ENCODE assay signal across 9 cellular contexts in the genomic region with DNA sequence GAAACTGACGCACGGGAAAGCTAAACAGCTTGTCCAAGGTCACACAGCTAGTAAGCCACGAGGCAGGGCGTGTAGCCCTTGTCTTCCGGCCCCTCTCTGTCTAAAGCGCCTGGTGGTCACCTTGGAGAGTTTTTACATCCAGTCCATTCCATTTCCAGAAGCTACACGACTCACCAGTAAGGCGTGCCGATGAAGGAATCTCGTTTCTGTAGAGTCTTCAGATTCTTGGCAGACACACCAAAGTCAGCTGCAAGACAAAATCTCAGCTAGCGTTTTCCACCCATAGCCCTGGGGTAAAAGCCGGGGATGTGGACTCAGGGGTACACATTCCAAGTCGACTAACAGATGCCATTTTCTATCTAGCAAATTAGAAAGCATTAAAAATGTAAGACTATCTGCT.
DNase-seq lines count a peak whose midpoint lies in the region; ATAC-seq and TF ChIP-seq lines count a peak whose summit lies in the region.
"Had no signal": no experiment of that assay in that cellular context is flagged by ENCODE, and none has a peak within 500 bp of the region (broad histone marks: within the 10 kb centered on the region; RNA-seq: fewer than 3 reads in every experiment).

No MANE protein-coding gene starts in this region.

- intact Hi-C loops in aorta (cut with DNase I): loop anchor here (2.0 to 5.0 kb wide), 5 partner anchors 80 to 265 kb away; partner anchors contain the start of genes STK10 (in 2 of the 2) and UBTD2 (in 1 of the 2)

- H3K79me2 ChIP-seq in ACC112 (ENCODE audit: control insufficient read depth, insufficient read depth, low read length, unreplicated experiment): no peaks in the 10 kb centered on the region

- H3K4me3 ChIP-seq in ACC112 (ENCODE audit: low read depth, low read length): peak overlapping the region; percentile 61
- H3K4me3 ChIP-seq in astrocyte of the cerebellum (ENCODE audit: low read depth, low read length): no peak overlapping the region
- H3K4me3 ChIP-seq in aorta (ENCODE audit: low read length in 2 of 2): no peak overlapping the region

- no peaks in the 10 kb centered on the region for H3K9me3 ChIP-seq in aorta (ENCODE audit: control insufficient read depth, low read length)

- WGBS in aorta, 2 donors: 75 to 78% methylated on average over 13 of the region's 13 CpGs

- peak overlapping the region; percentile 57 for H3K27ac ChIP-seq in ACC112 (ENCODE audit: low read depth, low read length)
- no peak overlapping the region for H3K27ac ChIP-seq in aorta (ENCODE audit: low read depth in 1 of 2, low read length in 2 of 2)

- H3K4me1 ChIP-seq in ACC112 (ENCODE audit: control insufficient read depth, insufficient read depth, low read length, unreplicated experiment): peaks cover 47% of the 10 kb centered on the region
- no peaks in the 10 kb centered on the region for H3K4me1 ChIP-seq in aorta (ENCODE audit: control insufficient read depth in 1 of 2, insufficient read depth in 2 of 2, low read length in 2 of 2)

- no peak for TF ChIP-seq CTCF in astrocyte of the cerebellum (IDR thresholded peaks at IDR 0.05; ENCODE audit: low read depth, low read length, missing control alignments)

- H3K27me3 ChIP-seq in ACC112 (ENCODE audit: insufficient read depth, low read length): no peaks in the 10 kb centered on the region
- no peaks in the 10 kb centered on the region for H3K27me3 ChIP-seq in aorta (ENCODE audit: control insufficient read depth in 1 of 2, insufficient read depth in 2 of 2, low read length in 1 of 2)

- in situ Hi-C loops in astrocyte of the cerebellum (cut with HindIII; ENCODE audit: low sequenced_read_pairs): no loop called here

- H3K36me3 ChIP-seq in ACC112 (ENCODE audit: insufficient read depth, low read length) (no peaks in the 10 kb centered on the region; the same call in 1 of the 2 replicates), aorta (ENCODE audit: control insufficient read depth in 1 of 2, insufficient read depth in 2 of 2, low read length in 1 of 2) (no peaks in the 10 kb centered on the region)

- DNase-seq in HK-2 (ENCODE audit: unreplicated experiment) (peak; percentile 39), astrocyte of the cerebellum (ENCODE audit: low read depth) (peak; percentile 78), kidney glomerular epithelial cell (lab: John Stamatoyannopoulos, UW) (peak; percentile 49), aorta (no peak), SW480 (ENCODE audit: low spot score) (no peak), NAMALWA (ENCODE audit: low spot score) (no peak)
- DNase-seq: DMS 273 treated with DMSO at 0.1 percent for 48 hours had no signal

- H2AFZ ChIP-seq in ACC112 (ENCODE audit: low read length, unreplicated experiment): peak overlapping the region; percentile 8

- ATAC-seq in HG03432 (IDR thresholded peaks at IDR 0.05; ENCODE audit: unreplicated experiment) (no peak), aorta (ENCODE audit: low FRiP score) (no peak)

Comparison
In these comparisons a context has a peak if more than half of its experiments do, and no peak if none do; other contexts are left out.
1. DNase-seq: peak in HK-2 (single experiment), astrocyte of the cerebellum (single experiment) and kidney glomerular epithelial cell (single experiment); none in aorta (0 of 2), SW480 (single experiment) and NAMALWA (single experiment).